18 cellular contexts compared by ENCODE assay signal in the genomic region with DNA sequence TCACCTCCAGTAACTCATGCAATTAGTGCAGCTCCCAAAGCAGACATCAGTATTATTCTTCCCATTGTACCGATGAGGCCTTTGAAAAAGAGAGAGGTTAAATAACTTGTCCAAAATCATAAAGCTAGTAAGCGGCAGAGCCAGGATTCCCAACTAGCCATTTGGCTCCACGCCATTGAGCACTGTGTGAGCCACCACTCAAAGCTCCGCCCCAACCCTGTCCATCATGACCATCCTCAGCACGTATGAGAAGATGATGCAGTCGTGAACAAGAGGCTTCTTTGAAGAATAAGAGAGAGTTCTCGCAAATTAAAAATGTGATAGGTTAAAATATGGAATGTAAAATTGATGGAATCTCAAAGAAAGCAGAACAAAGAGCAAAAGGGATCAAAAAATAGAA.
DNase-seq lines count a peak whose midpoint lies in the region; ATAC-seq and TF ChIP-seq lines count a peak whose summit lies in the region.
"Had no signal": no experiment of that assay in that cellular context is flagged by ENCODE, and none has a peak within 500 bp of the region (broad histone marks: within the 10 kb centered on the region; RNA-seq: fewer than 3 reads in every experiment).

No MANE protein-coding gene starts in this region.

- H3K27me3 Mint-ChIP-seq in nephron (ENCODE audit: low read depth), result peaks cover 10% of the 10 kb centered on the region

- peak overlapping the region; percentile 83 for H3K27ac ChIP-seq in caudate nucleus (ENCODE audit: low read depth, low read length)

- peak overlapping the region in 2 of 3 experiments; percentile 14 to 15 for H3K27ac Mint-ChIP-seq in nephron
- H3K27ac Mint-ChIP-seq: B cell had no signal

- peaks cover 1% of the 10 kb centered on the region for H3K36me3 Mint-ChIP-seq in nephron (ENCODE audit: low read depth)

- H3K4me3 Mint-ChIP-seq in nephron, result no peak overlapping the region
- H3K4me3 Mint-ChIP-seq: B cell, IgD-negative memory B cell had no signal

- DNase-seq in Ammon's horn (ENCODE audit: low spot score) (peak; percentile 80), caudate nucleus (lab: John Stamatoyannopoulos, UW) (peak in 26 of 61 donors; percentile 16 to 69 (median 38)), hippocampal formation (lab: John Stamatoyannopoulos, UW) (peak; percentile 44 to 48), iPS-NIHi11 (ENCODE audit: low spot score) (no peak), NCI-H748 treated with DMSO at 0.1 percent for 48 hours (lab: John Stamatoyannopoulos, UW) (no peak), NCI-H1417 treated with DMSO at 0.1 percent for 48 hours (lab: John Stamatoyannopoulos, UW) (no peak)
- DNase-seq: DMS79, Kasumi-1, NCI-H1694 treated with DMSO at 0.1 percent for 48 hours, NCI-H2081 treated with DMSO at 0.1 percent for 48 hours, NCI-H2171 treated with DMSO at 0.1 percent for 48 hours, NCI-H524 treated with DMSO at 0.1 percent for 48 hours had no signal

- no peak for ATAC-seq in HG02759 (IDR thresholded peaks at IDR 0.05; ENCODE audit: unreplicated experiment)
- ATAC-seq: HCT116, Right ventricle myocardium inferior had no signal

- no peak for TF ChIP-seq CTCF in nephron (IDR thresholded peaks at IDR 0.05; ENCODE audit: unreplicated experiment in 3 of 3)

- peaks cover under 1% of the 10 kb centered on the region for H3K9me3 Mint-ChIP-seq in nephron

- peaks cover 52% of the 10 kb centered on the region for H3K4me1 Mint-ChIP-seq in nephron

Comparison
In these comparisons a context has a peak if more than half of its experiments do, and no peak if none do; other contexts are left out.
1. DNase-seq: peak in Ammon's horn (single experiment) and hippocampal formation (2 of 2); none in iPS-NIHi11 (single experiment), NCI-H748 treated with DMSO at 0.1 percent for 48 hours (single experiment) and NCI-H1417 treated with DMSO at 0.1 percent for 48 hours (single experiment).